ENCODE assay signal across 16 cellular contexts in the genomic region with DNA sequence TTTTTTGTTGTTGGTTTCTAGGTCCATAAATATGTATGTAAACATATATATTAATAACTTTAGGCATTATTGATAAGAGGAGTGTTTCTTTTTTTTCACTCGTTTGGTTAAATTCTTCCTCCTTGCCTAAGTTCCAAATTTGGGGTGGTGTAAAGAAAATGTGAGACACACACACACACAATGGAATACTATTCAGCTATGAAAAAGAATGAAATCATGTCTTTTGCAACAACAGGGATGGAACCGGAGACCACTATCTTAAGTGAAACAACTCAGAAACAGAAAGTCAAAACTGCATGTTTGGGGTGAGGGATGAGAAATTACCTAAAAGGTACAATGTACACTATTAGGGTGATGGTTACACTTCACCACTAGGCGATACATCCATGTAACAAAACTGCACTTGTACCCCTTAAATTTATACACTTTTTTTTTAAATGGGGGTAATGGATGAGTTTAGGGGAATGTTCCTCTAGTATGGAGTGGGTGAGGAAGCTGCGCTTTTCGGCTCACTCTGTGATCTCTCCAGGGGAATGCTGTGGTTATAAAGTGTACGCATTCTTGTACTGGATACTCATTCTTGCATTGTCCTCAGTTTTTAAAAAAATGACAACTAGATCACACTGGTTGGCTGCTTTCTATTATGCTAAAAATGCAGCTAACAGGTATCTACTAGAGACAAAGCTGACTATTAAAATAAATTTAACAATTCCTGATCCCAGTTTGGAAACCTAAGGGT. TPM values are rescaled to one million over a fixed set of nuclear protein-coding genes. Genes with fewer than 3 reads are reported as not detected.
DNase-seq lines count a peak whose midpoint lies in the region; TF ChIP-seq lines count a peak whose summit lies in the region.
"Had no signal": no experiment of that assay in that cellular context is flagged by ENCODE, and none has a peak within 500 bp of the region (broad histone marks: within the 10 kb centered on the region; RNA-seq: fewer than 3 reads in every experiment).

No MANE protein-coding gene starts in this region.

- in situ Hi-C loops in astrocyte of the spinal cord (cut with HindIII; ENCODE audit: low sequenced_read_pairs): no loop called here

- DNase-seq in ELR (ENCODE audit: low read depth): peak; percentile 33
- DNase-seq in M059J (ENCODE audit: low read depth): peak; percentile 63
- DNase-seq in astrocyte of the spinal cord (ENCODE audit: low read depth, low spot score): peak; percentile 67
- peak; percentile 33 for DNase-seq in glomerular visceral epithelial cell (ENCODE audit: extremely low spot score)
- no peak for DNase-seq in activated CD8-positive, alpha-beta memory T cell treated with anti-CD3 and anti-CD28 coated beads, Interleukin-2, amount 50 U/mL, for 48 hours
- DNase-seq in NCI-H82 (lab: John Stamatoyannopoulos, UW): no peak
- DNase-seq in effector CD4-positive, alpha-beta T cell: no peak
- no peak for DNase-seq in SKM-1 (lab: John Stamatoyannopoulos, UW; ENCODE audit: unreplicated experiment)
- DNase-seq: Calu3, GDM1, Kasumi-1, NCI-H1417 treated with DMSO at 0.1 percent for 48 hours, NCI-H2029, NCI-H2171 treated with DMSO at 0.1 percent for 48 hours, Peyer's patch, Right ventricle myocardium superior had no signal

- H3K4me3 ChIP-seq in astrocyte of the spinal cord (ENCODE audit: low read depth, low read length): no peak overlapping the region
- H3K4me3 ChIP-seq: Peyer's patch had no signal

- TF ChIP-seq CTCF in astrocyte of the spinal cord (IDR thresholded peaks at IDR 0.05; ENCODE audit: low read depth, low read length): no peak

RNA-seq across cellular contexts. Expression of gene PPARG, which starts 50.8 kb away (rescaled TPM):
- 1.6 and 7.0 TPM in 2 replicates for total RNA-seq in M059J (2014; rRNA removed; shearing (Covaris generic))

Comparison
In these comparisons a context has a peak if more than half of its experiments do, and no peak if none do; other contexts are left out.
1. DNase-seq: peak in ELR (single experiment), M059J (single experiment), astrocyte of the spinal cord (single experiment) and glomerular visceral epithelial cell (single experiment); none in activated CD8-positive, alpha-beta memory T cell treated with anti-CD3 and anti-CD28 coated beads, Interleukin-2, amount 50 U/mL, for 48 hours (single experiment), NCI-H82 (single experiment), effector CD4-positive, alpha-beta T cell (single experiment) and SKM-1 (single experiment).